Comparison of ENCODE assay signal across 18 cellular contexts in the genomic region with DNA sequence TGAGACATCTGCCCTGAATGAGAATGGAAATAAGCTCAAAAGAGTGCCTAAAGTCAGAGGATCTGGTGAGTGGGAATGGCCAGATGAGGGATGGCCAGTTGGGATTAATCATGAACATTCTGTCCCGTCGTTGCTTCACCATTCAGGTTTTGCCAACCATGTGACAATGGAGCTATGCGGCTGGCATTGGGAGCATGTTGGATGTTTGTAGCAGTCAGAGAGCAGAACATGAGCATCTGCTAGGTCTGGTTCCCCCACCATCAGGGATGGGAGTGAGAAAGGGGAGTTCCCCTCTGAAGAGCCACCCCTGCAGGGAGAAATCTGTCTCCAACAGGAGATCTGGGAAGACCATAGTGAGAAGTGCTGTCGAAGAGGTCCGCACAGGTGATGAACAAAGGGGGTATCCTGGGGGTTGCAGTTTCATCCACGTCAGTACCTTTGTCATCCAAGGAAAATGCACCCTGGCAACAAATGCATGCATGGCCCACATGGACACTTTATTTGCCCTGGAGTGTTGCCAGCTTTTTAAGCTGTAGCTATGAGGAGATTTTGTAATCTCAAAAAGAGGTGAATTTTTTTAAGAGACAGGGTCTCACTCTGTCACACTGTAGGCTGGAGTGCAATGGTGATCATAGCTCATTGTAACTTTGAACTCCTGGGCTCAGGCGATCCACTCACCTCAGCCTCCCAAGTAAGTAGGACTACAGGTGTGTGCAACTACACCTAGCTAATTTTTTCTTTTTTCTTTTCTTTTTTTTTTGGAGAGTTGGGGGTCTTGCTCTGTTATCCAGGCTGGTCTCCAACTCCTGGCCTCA.
DNase-seq lines count a peak whose midpoint lies in the region; ATAC-seq and TF ChIP-seq lines count a peak whose summit lies in the region.
"Had no signal": no experiment of that assay in that cellular context is flagged by ENCODE, and none has a peak within 500 bp of the region (broad histone marks: within the 10 kb centered on the region; RNA-seq: fewer than 3 reads in every experiment).

No MANE protein-coding gene starts in this region.

- ATAC-seq in body of pancreas = no peak
- ATAC-seq: lower lobe of right lung had no signal

- H3K9me3 ChIP-seq in HEK293 (ENCODE audit: control insufficient read depth, insufficient read depth, low read depth, low read length) = no peaks in the 10 kb centered on the region
- H3K9me3 ChIP-seq in body of pancreas = no peaks in the 10 kb centered on the region
- H3K9me3 ChIP-seq: lower lobe of right lung, transverse colon had no signal

- no peak overlapping the region for H3K4me3 ChIP-seq in HEK293 (ENCODE audit: low read depth, low read length)
- no peak overlapping the region for H3K4me3 ChIP-seq in body of pancreas
- H3K4me3 ChIP-seq: lower lobe of right lung, transverse colon had no signal

- POLR2A ChIA-PET in HEK293 (lab: Yijun Ruan, JAX) = no interaction called here

- H3K9me3 Mint-ChIP-seq in T-helper 2 cell treated with Interferon-gamma antibody and Interleukin-4, amounts not matched to agents 5 μg/mL and 100 μg/mL, for 36 hours = peaks cover 1% of the 10 kb centered on the region
- H3K9me3 Mint-ChIP-seq: CD14-positive monocyte, neural crest cell had no signal

- H3K27ac Mint-ChIP-seq in T-helper 2 cell treated with Interferon-gamma antibody and Interleukin-4, amounts not matched to agents 5 μg/mL and 100 μg/mL, for 36 hours = no peak overlapping the region

- H3K4me1 ChIP-seq in HEK293 (ENCODE audit: control insufficient read depth, insufficient read depth, low read length) (peaks cover 25% of the 10 kb centered on the region), body of pancreas (peaks cover 18% of the 10 kb centered on the region)
- H3K4me1 ChIP-seq: lower lobe of right lung, transverse colon had no signal

- 61 to 77% methylated on average over 7 of the region's 7 CpGs for WGBS in body of pancreas, 2 donors

- peak; percentile 25 for DNase-seq in DMS 273 (lab: John Stamatoyannopoulos, UW; ENCODE audit: unreplicated experiment)
- no peak for DNase-seq in DMS 273 treated with DMSO at 0.1 percent for 48 hours (lab: John Stamatoyannopoulos, UW)
- DNase-seq in body of pancreas = peak in 3 of 4 donors; percentile 20 to 30 (median 23)
- DNase-seq in mucosa of gallbladder (ENCODE audit: low spot score) = peak; percentile 27
- no peak for DNase-seq in A172 (ENCODE audit: low spot score)
- no peak for DNase-seq in dedifferentiated amniotic fluid mesenchymal stem cell (ENCODE audit: extremely low spot score)
- no peak for DNase-seq in T-helper 2 cell treated with Interferon-gamma antibody and Interleukin-4, amounts not matched to agents 5 μg/mL and 100 μg/mL, for 36 hours (ENCODE audit: low spot score)
- DNase-seq: activated naive CD4-positive, alpha-beta T cell treated with Interleukin-2 at 50 U/mL for 16 hours; lower lobe of right lung; NCI-H2029 treated with DMSO at 0.1 percent for 48 hours; SIG-M5; stimulated activated CD4-positive, alpha-beta T cell treated with anti-CD3 and anti-CD28 coated beads, Interleukin-4, amount 100 ng/mL, for 1 hour; stimulated activated CD8-positive, alpha-beta memory T cell treated with anti-CD3 and anti-CD28 coated beads, Interleukin-4, amount 100 ng/mL, for 48 hours; transverse colon had no signal

- H3K36me3 ChIP-seq in HEK293 (ENCODE audit: control insufficient read depth in 2 of 2, insufficient read depth in 1 of 2, low read length in 2 of 2) = no peaks in the 10 kb centered on the region
- H3K36me3 ChIP-seq in body of pancreas (replicated peaks in 1 of 2; ENCODE audit: insufficient read depth in 1 of 2, low read depth in 2 of 2) = no peaks in the 10 kb centered on the region
- H3K36me3 ChIP-seq: lower lobe of right lung, transverse colon had no signal

- H3K27me3 ChIP-seq in body of pancreas = no peaks in the 10 kb centered on the region
- H3K27me3 ChIP-seq: transverse colon had no signal

- CTCF ChIA-PET in HEK293 (lab: Yijun Ruan, JAX) = interaction anchor here (0.5 to 0.7 kb wide), 3 partner anchors 11 to 380 kb away, joined by 3 to 4 read pairs (median 3); no protein-coding TSS in a partner anchor

- H3K27ac ChIP-seq in HEK293 (ENCODE audit: extremely low read depth, low read depth, low read length) = no peak overlapping the region
- no peak overlapping the region for H3K27ac ChIP-seq in body of pancreas
- H3K27ac ChIP-seq: 22Rv1, lower lobe of right lung, transverse colon had no signal

- H3K27me3 Mint-ChIP-seq in T-helper 2 cell treated with Interferon-gamma antibody and Interleukin-4, amounts not matched to agents 5 μg/mL and 100 μg/mL, for 36 hours (ENCODE audit: low read depth) = peaks cover 1% of the 10 kb centered on the region

- H3K4me1 Mint-ChIP-seq in T-helper 2 cell treated with Interferon-gamma antibody and Interleukin-4, amounts not matched to agents 5 μg/mL and 100 μg/mL, for 36 hours (ENCODE audit: low read depth) = peaks cover 12% of the 10 kb centered on the region

- no peak overlapping the region for H3K4me3 Mint-ChIP-seq in T-helper 2 cell treated with Interferon-gamma antibody and Interleukin-4, amounts not matched to agents 5 μg/mL and 100 μg/mL, for 36 hours
- H3K4me3 Mint-ChIP-seq: CD14-positive monocyte, neural crest cell had no signal

- TF ChIP-seq CTCF in HEK293 (tag by site-specific recombination; IDR thresholded peaks at IDR 0.05) (no peak), body of pancreas (IDR thresholded peaks at IDR 0.05) (no peak)

- H3K36me3 Mint-ChIP-seq in T-helper 2 cell treated with Interferon-gamma antibody and Interleukin-4, amounts not matched to agents 5 μg/mL and 100 μg/mL, for 36 hours (ENCODE audit: low read depth) = no peaks in the 10 kb centered on the region
- H3K36me3 Mint-ChIP-seq: CD14-positive monocyte had no signal

- TF ChIP-seq POLR2A in body of pancreas (IDR thresholded peaks at IDR 0.05) = no peak

- intact Hi-C loops in body of pancreas (cut with DNase I) = no loop called here

TF ChIP-seq in HEK293, 187 proteins besides CTCF, POLR2A, EP300 and RAD21:
- TF ChIP-seq, protein P1, sequence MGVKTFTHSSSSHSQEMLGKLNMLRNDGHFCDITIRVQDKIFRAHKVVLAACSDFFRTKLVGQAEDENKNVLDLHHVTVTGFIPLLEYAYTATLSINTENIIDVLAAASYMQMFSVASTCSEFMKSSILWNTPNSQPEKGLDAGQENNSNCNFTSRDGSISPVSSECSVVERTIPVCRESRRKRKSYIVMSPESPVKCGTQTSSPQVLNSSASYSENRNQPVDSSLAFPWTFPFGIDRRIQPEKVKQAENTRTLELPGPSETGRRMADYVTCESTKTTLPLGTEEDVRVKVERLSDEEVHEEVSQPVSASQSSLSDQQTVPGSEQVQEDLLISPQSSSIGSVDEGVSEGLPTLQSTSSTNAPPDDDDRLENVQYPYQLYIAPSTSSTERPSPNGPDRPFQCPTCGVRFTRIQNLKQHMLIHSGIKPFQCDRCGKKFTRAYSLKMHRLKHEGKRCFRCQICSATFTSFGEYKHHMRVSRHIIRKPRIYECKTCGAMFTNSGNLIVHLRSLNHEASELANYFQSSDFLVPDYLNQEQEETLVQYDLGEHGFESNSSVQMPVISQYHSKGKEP (tag by site-specific recombination; IDR thresholded peaks at IDR 0.05) = peak; percentile 94
- no peak for TF ChIP-seq ZBTB48 (tag by site-specific recombination; IDR thresholded peaks at IDR 0.05)

Comparison
In these comparisons a context has a peak if more than half of its experiments do, and no peak if none do; other contexts are left out.
1. DNase-seq: peak in DMS 273 (single experiment), body of pancreas (3 of 4) and mucosa of gallbladder (single experiment); none in DMS 273 treated with DMSO at 0.1 percent for 48 hours (single experiment), A172 (single experiment), dedifferentiated amniotic fluid mesenchymal stem cell (single experiment) and T-helper 2 cell treated with Interferon-gamma antibody and Interleukin-4, amounts not matched to agents 5 μg/mL and 100 μg/mL, for 36 hours (single experiment).